Comparison of ENCODE assay signal across 37 cellular contexts in genomic region chr16:78447164-78447563, GRCh38.
"Had no signal": no experiment of that assay in that cellular context is flagged by ENCODE, and none has a peak within 500 bp of the region (broad histone marks: within the 10 kb centered on the region; RNA-seq: fewer than 3 reads in every experiment).

No MANE protein-coding gene starts in this region.

- H3K27ac ChIP-seq: ascending aorta, cardiac muscle cell, VCaP had no signal

- H3K27me3 Mint-ChIP-seq: activated B cell treated with CpG ODN at 0.5 μM for 24 hours; activated CD4-positive, alpha-beta memory T cell treated with anti-CD3 and anti-CD28 coated beads for 36 hours; activated CD4-positive, alpha-beta T cell treated with anti-CD3 and anti-CD28 coated beads, Interleukin-2, amount 10 ng/mL, durations not matched to agents 24 days and 14 days; activated CD8-positive, alpha-beta T cell treated with anti-CD3 and anti-CD28 coated beads for 36 hours; activated naive CD8-positive, alpha-beta T cell treated with anti-CD3 and anti-CD28 coated beads for 36 hours; activated T-helper 17 cell treated with anti-CD3 and anti-CD28 coated beads, Interleukin-2, amount 50 U/mL, for 72 hours; central memory CD8-positive, alpha-beta T cell had no signal

- DNase-seq: activated B cell treated with CpG ODN at 0.5 μM for 24 hours; activated CD4-positive, alpha-beta memory T cell treated with anti-CD3 and anti-CD28 coated beads for 36 hours; activated CD4-positive, alpha-beta T cell treated with anti-CD3 and anti-CD28 coated beads for 4 hours; activated CD4-positive, alpha-beta T cell treated with anti-CD3 and anti-CD28 coated beads, Interleukin-2, amount 10 ng/mL, durations not matched to agents 24 days and 14 days; activated CD4-positive, alpha-beta T cell treated with anti-CD3 and anti-CD28 coated beads, Interleukin-2, amount 50 U/mL, for 1 hour; activated CD4-positive, alpha-beta T cell treated with anti-CD3 and anti-CD28 coated beads, Interleukin-2, amount 50 U/mL, for 4 hours; activated CD4-positive, CD25-positive, alpha-beta regulatory T cell treated with anti-CD3 and anti-CD28 coated beads, Interleukin-2, amount 50 U/mL, for 72 hours; activated CD8-positive, alpha-beta memory T cell treated with anti-CD3 and anti-CD28 coated beads, Interleukin-2, amount 50 U/mL, for 4 hours; activated CD8-positive, alpha-beta T cell treated with anti-CD3 and anti-CD28 coated beads for 36 hours; activated effector memory CD4-positive, alpha-beta T cell treated with anti-CD3 and anti-CD28 coated beads, Interleukin-2, amount 50 U/mL, for 16 hours; activated gamma-delta T cell treated with Interleukin-2 at 50 U/mL for 16 hours; activated naive CD4-positive, alpha-beta T cell; activated naive CD4-positive, alpha-beta T cell treated with anti-CD3 and anti-CD28 coated beads for 36 hours; activated naive CD4-positive, alpha-beta T cell treated with anti-CD3 and anti-CD28 coated beads, Interleukin-2, amount 50 U/mL, for 16 hours; activated naive CD8-positive, alpha-beta T cell treated with anti-CD3 and anti-CD28 coated beads for 36 hours; activated T-cell treated with anti-CD3 and anti-CD28 coated beads for 4 hours; activated T-cell treated with anti-CD3 and anti-CD28 coated beads, Interleukin-2, amount 50 U/mL, for 1 hour; activated T-cell treated with anti-CD3 and anti-CD28 coated beads, Interleukin-2, amount 50 U/mL, for 4 hours; activated T-cell treated with anti-CD3 and anti-CD28 coated beads, Interleukin-2, amount 50 U/mL, for 72 hours; amygdala; anterior cingulate cortex; caudate nucleus; cerebellar nuclear complex; T-helper 2 cell; T-helper 9 cell had no signal

- H3K4me3 ChIP-seq: ascending aorta, cardiac muscle cell had no signal

- H3K4me3 Mint-ChIP-seq: activated B cell treated with CpG ODN at 0.5 μM for 24 hours; activated CD4-positive, alpha-beta memory T cell treated with anti-CD3 and anti-CD28 coated beads for 36 hours; activated CD4-positive, alpha-beta T cell treated with anti-CD3 and anti-CD28 coated beads, Interleukin-2, amount 10 ng/mL, durations not matched to agents 24 days and 14 days; activated CD8-positive, alpha-beta T cell treated with anti-CD3 and anti-CD28 coated beads for 36 hours; activated naive CD4-positive, alpha-beta T cell treated with anti-CD3 and anti-CD28 coated beads for 36 hours; activated naive CD8-positive, alpha-beta T cell treated with anti-CD3 and anti-CD28 coated beads for 36 hours; activated T-cell treated with anti-CD3 and anti-CD28 coated beads, Interleukin-2, amount 50 U/mL, for 4 hours; activated T-cell treated with anti-CD3 and anti-CD28 coated beads, Interleukin-2, amount 50 U/mL, for 72 hours; activated T-helper 1 cell treated with anti-CD3 and anti-CD28 coated beads, Interleukin-12 subunit alpha, Interleukin-12 subunit beta, Interleukin-2, Interleukin-4 antibody, amounts not matched to agents 30 ng/mL and 10 ng/mL and 1 ng/mL, durations not matched to agents 14 hours and 24 hours and 36 hours; activated T-helper 17 cell treated with anti-CD3 and anti-CD28 coated beads, Interleukin-2, amount 50 U/mL, for 72 hours; brain; central memory CD8-positive, alpha-beta T cell; T-helper 1 cell treated with Interleukin-12 subunit alpha and Interleukin-12 subunit beta and Interleukin-4 antibody, amounts not matched to agents 30 μg/mL and 1 μg/mL, for 36 hours; T-helper 2 cell treated with Interferon-gamma antibody and Interleukin-4, amounts not matched to agents 5 μg/mL and 100 μg/mL, for 36 hours had no signal

- H3K27ac Mint-ChIP-seq: activated B cell treated with CpG ODN at 0.5 μM for 24 hours; activated CD4-positive, alpha-beta memory T cell treated with anti-CD3 and anti-CD28 coated beads for 36 hours; activated CD4-positive, alpha-beta T cell treated with anti-CD3 and anti-CD28 coated beads, Interleukin-2, amount 10 ng/mL, durations not matched to agents 24 days and 14 days; activated CD8-positive, alpha-beta T cell treated with anti-CD3 and anti-CD28 coated beads for 36 hours; activated naive CD4-positive, alpha-beta T cell treated with anti-CD3 and anti-CD28 coated beads for 36 hours; activated naive CD4-positive, alpha-beta T cell treated with anti-CD3 and anti-CD28 coated beads, Interleukin-2, amount 50 U/mL, for 72 hours; activated naive CD8-positive, alpha-beta T cell treated with anti-CD3 and anti-CD28 coated beads for 36 hours; activated T-cell treated with anti-CD3 and anti-CD28 coated beads, Interleukin-2, amount 50 U/mL, for 72 hours; activated T-helper 1 cell treated with anti-CD3 and anti-CD28 coated beads, Interleukin-12 subunit alpha, Interleukin-12 subunit beta, Interleukin-2, Interleukin-4 antibody, amounts not matched to agents 30 ng/mL and 10 ng/mL and 1 ng/mL, durations not matched to agents 14 hours and 24 hours and 36 hours; activated T-helper 17 cell treated with anti-CD3 and anti-CD28 coated beads, Interleukin-2, amount 50 U/mL, for 72 hours; T-helper 1 cell treated with Interleukin-12 subunit alpha and Interleukin-12 subunit beta and Interleukin-4 antibody, amounts not matched to agents 30 μg/mL and 1 μg/mL, for 36 hours; T-helper 2 cell treated with Interferon-gamma antibody and Interleukin-4, amounts not matched to agents 5 μg/mL and 100 μg/mL, for 36 hours had no signal

- H3K36me3 Mint-ChIP-seq: activated naive CD4-positive, alpha-beta T cell treated with anti-CD3 and anti-CD28 coated beads, Interleukin-2, amount 50 U/mL, for 72 hours; brain had no signal

- H3K36me3 ChIP-seq: ascending aorta, cardiac muscle cell had no signal

- H3K27me3 ChIP-seq: ascending aorta, cardiac muscle cell had no signal

- H3K4me1 Mint-ChIP-seq: activated B cell treated with CpG ODN at 0.5 μM for 24 hours; activated naive CD8-positive, alpha-beta T cell treated with anti-CD3 and anti-CD28 coated beads for 36 hours had no signal

- FAIRE-seq: bronchial epithelial cell, TTC549 had no signal

- H3K9me3 Mint-ChIP-seq: activated B cell treated with CpG ODN at 0.5 μM for 24 hours; activated CD4-positive, alpha-beta memory T cell treated with anti-CD3 and anti-CD28 coated beads for 36 hours; activated CD4-positive, alpha-beta T cell treated with anti-CD3 and anti-CD28 coated beads, Interleukin-2, amount 10 ng/mL, durations not matched to agents 24 days and 14 days; activated CD8-positive, alpha-beta T cell treated with anti-CD3 and anti-CD28 coated beads for 36 hours; activated naive CD4-positive, alpha-beta T cell treated with anti-CD3 and anti-CD28 coated beads for 36 hours; activated naive CD4-positive, alpha-beta T cell treated with anti-CD3 and anti-CD28 coated beads, Interleukin-2, amount 50 U/mL, for 72 hours; activated naive CD8-positive, alpha-beta T cell treated with anti-CD3 and anti-CD28 coated beads for 36 hours; activated T-cell treated with anti-CD3 and anti-CD28 coated beads, Interleukin-2, amount 50 U/mL, for 4 hours; activated T-cell treated with anti-CD3 and anti-CD28 coated beads, Interleukin-2, amount 50 U/mL, for 72 hours; activated T-helper 1 cell treated with anti-CD3 and anti-CD28 coated beads, Interleukin-12 subunit alpha, Interleukin-12 subunit beta, Interleukin-2, Interleukin-4 antibody, amounts not matched to agents 30 ng/mL and 10 ng/mL and 1 ng/mL, durations not matched to agents 14 hours and 24 hours and 36 hours; activated T-helper 17 cell treated with anti-CD3 and anti-CD28 coated beads, Interleukin-2, amount 50 U/mL, for 72 hours; brain; central memory CD8-positive, alpha-beta T cell; T-helper 1 cell treated with Interleukin-12 subunit alpha and Interleukin-12 subunit beta and Interleukin-4 antibody, amounts not matched to agents 30 μg/mL and 1 μg/mL, for 36 hours; T-helper 2 cell treated with Interferon-gamma antibody and Interleukin-4, amounts not matched to agents 5 μg/mL and 100 μg/mL, for 36 hours had no signal

- H3K9me3 ChIP-seq: ascending aorta had no signal

- ATAC-seq: activated CD8-positive, alpha-beta T cell treated with anti-CD3 and anti-CD28 coated beads for 36 hours; activated naive CD4-positive, alpha-beta T cell treated with anti-CD3 and anti-CD28 coated beads, Interleukin-2, amount 50 U/mL, for 72 hours; activated T-cell treated with anti-CD3 and anti-CD28 coated beads, Interleukin-2, amount 50 U/mL, for 4 hours; activated T-cell treated with anti-CD3 and anti-CD28 coated beads, Interleukin-2, amount 50 U/mL, for 72 hours; activated T-helper 17 cell treated with anti-CD3 and anti-CD28 coated beads, Interleukin-2, amount 50 U/mL, for 72 hours had no signal
